Comparison of ENCODE assay signal across 11 cellular contexts in genomic region chr1:196074182-196074581, GRCh38.
"Had no signal": no experiment of that assay in that cellular context is flagged by ENCODE, and none has a peak within 500 bp of the region (broad histone marks: within the 10 kb centered on the region; RNA-seq: fewer than 3 reads in every experiment).

No MANE protein-coding gene starts in this region.

- H3K4me3 ChIP-seq: GM23248, GM23338, HAP-1 had no signal

- H2AFZ ChIP-seq: GM23248, GM23338 had no signal

- H3K9me3 ChIP-seq: HAP-1 had no signal

- DNase-seq: GM23248, GOT3, H7, H9, HCEC 1CT, HFFc6 had no signal

- H3K27ac ChIP-seq: GM23248 had no signal

- H3K9ac ChIP-seq: GM23248 had no signal

- FAIRE-seq: H1, H54 had no signal

- H3K36me3 ChIP-seq: HAP-1 had no signal

- H3K4me2 ChIP-seq: GM23338 had no signal

- ATAC-seq: GM23338, HCT116 had no signal
